22 cellular contexts compared by ENCODE assay signal in the genomic region with DNA sequence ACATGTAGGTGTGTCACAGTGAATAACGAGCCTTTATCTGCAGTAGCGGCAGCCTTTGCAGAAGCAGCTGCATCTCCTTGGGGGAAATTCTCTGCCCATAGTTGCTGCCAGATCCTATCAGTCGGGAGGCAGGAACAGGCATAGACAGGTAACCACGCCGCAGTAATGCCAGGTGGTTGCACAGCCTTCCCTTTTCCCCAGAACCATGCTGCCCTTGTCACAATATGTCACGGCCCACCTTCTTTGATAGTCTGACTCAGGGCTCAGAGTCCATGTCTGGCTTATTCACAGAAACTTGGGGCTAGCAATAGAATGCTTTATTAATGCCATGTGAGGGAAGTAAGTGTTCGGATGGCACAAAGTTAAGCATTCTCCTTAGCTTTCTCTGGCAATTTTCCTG.
"Had no signal": no experiment of that assay in that cellular context is flagged by ENCODE, and none has a peak within 500 bp of the region (broad histone marks: within the 10 kb centered on the region; RNA-seq: fewer than 3 reads in every experiment).

No MANE protein-coding gene starts in this region.

- H3K9me3 Mint-ChIP-seq: dendritic cell treated with granulocyte-macrophage colony-stimulating factor and Interleukin-4, amounts not matched to agents 40 ng/mL and 50 ng/mL, for 4 days; mesothelial cell of epicardium; nephron had no signal

- H3K27me3 Mint-ChIP-seq: dendritic cell treated with granulocyte-macrophage colony-stimulating factor and Interleukin-4, amounts not matched to agents 40 ng/mL and 50 ng/mL, for 4 days had no signal

- H3K4me3 Mint-ChIP-seq: central memory CD8-positive, alpha-beta T cell; dendritic cell treated with granulocyte-macrophage colony-stimulating factor and Interleukin-4, amounts not matched to agents 40 ng/mL and 50 ng/mL, for 4 days; effector memory CD8-positive, alpha-beta T cell; mesothelial cell of epicardium; nephron; stimulated activated naive B cell treated with anti-CD40 and anti-IgM and Interleukin-4, amounts not matched to agents 10 μg/mL and 1 μg/mL and 100 μg/mL, for 72 hours; stimulated activated naive CD8-positive, alpha-beta T cell treated with anti-CD3 and anti-CD28 coated beads, Interleukin-15, amount 100 ng/mL, for 72 hours had no signal

- ATAC-seq: effector memory CD8-positive, alpha-beta T cell; sciatic nerve; stimulated activated naive B cell treated with anti-CD40 and anti-IgM and Interleukin-4, amounts not matched to agents 10 μg/mL and 1 μg/mL and 100 μg/mL, for 72 hours; stimulated activated naive CD8-positive, alpha-beta T cell treated with anti-CD3 and anti-CD28 coated beads, Interleukin-15, amount 100 ng/mL, for 72 hours had no signal

- H3K4me1 Mint-ChIP-seq: central memory CD8-positive, alpha-beta T cell; mesothelial cell of epicardium; stimulated activated naive CD8-positive, alpha-beta T cell treated with anti-CD3 and anti-CD28 coated beads, Interleukin-15, amount 100 ng/mL, for 72 hours had no signal

- H3K4me3 ChIP-seq: esophagus muscularis mucosa, pancreas, testis, tibial nerve had no signal

- H3K36me3 Mint-ChIP-seq: mesothelial cell of epicardium; stimulated activated naive B cell treated with anti-CD40 and anti-IgM and Interleukin-4, amounts not matched to agents 10 μg/mL and 1 μg/mL and 100 μg/mL, for 72 hours had no signal

- H3K9me3 ChIP-seq: esophagus muscularis mucosa, pancreas, testis, tibial nerve had no signal

- H3K4me1 ChIP-seq: esophagus muscularis mucosa, pancreas, testis, tibial nerve had no signal

- H3K27me3 ChIP-seq: pancreas, testis, tibial nerve had no signal

- DNase-seq: effector memory CD8-positive, alpha-beta T cell; foreskin fibroblast; head of caudate nucleus; hippocampal formation; naive B cell; occipital lobe; pancreas; retina; stimulated activated CD4-positive, alpha-beta T cell treated with anti-CD3 and anti-CD28 coated beads, Interleukin-2, amount 100 ng/mL, for 24 hours; stimulated activated CD4-positive, alpha-beta T cell treated with anti-CD3 and anti-CD28 coated beads, Interleukin-4, amount 100 ng/mL, for 4 hours; stimulated activated naive B cell treated with anti-CD40 and anti-IgM and Interleukin-4, amounts not matched to agents 10 μg/mL and 1 μg/mL and 100 μg/mL, for 72 hours; stimulated activated naive CD8-positive, alpha-beta T cell treated with anti-CD3 and anti-CD28 coated beads, Interleukin-15, amount 100 ng/mL, for 72 hours; testis had no signal

- H3K27ac ChIP-seq: epithelial cell of prostate, esophagus muscularis mucosa, pancreas, testis, tibial nerve had no signal

- H3K27ac Mint-ChIP-seq: dendritic cell treated with granulocyte-macrophage colony-stimulating factor and Interleukin-4, amounts not matched to agents 40 ng/mL and 50 ng/mL, for 4 days; effector memory CD8-positive, alpha-beta T cell; mesothelial cell of epicardium; naive B cell; progenitor cell of endocrine pancreas; stimulated activated naive B cell treated with anti-CD40 and anti-IgM and Interleukin-4, amounts not matched to agents 10 μg/mL and 1 μg/mL and 100 μg/mL, for 72 hours; stimulated activated naive CD8-positive, alpha-beta T cell treated with anti-CD3 and anti-CD28 coated beads, Interleukin-15, amount 100 ng/mL, for 72 hours had no signal

- H3K36me3 ChIP-seq: esophagus muscularis mucosa, pancreas, tibial nerve had no signal
